In the genomic region with DNA sequence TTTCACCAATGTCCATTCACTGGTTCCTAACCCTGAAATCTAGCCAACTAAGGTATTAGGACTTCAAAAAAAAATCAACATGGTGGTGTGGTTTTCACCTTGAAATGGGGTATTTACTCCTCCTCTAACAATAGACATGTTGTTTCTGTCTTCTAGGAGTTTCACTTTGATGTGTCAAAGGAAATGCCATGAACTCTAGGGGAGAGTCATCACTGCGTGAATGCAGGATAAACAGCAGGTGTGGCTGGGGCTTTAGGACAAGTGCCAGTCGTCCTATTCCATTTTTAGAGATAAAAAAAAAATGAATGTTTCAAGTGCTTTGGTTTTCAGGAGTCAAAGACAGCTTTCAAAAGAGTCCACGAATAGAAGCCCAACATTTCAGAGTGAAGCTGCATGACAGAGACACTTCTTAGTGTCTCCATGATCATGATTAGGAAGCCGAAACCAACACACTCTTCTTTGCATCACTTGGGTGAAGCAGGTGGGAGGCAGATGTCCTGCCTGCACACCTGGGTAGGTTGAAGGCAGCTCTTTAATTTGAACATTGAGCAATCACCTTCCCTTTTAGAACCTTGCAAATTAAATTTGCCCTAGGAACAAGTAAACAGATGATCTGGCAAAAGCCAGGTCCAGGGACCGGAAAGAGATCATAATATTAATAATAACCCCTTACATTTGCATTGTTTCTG, we compare ENCODE assay signal across 9 cellular contexts.
DNase-seq lines count a peak whose midpoint lies in the region; ATAC-seq and TF ChIP-seq lines count a peak whose summit lies in the region.
"Had no signal": no experiment of that assay in that cellular context is flagged by ENCODE, and none has a peak within 500 bp of the region (broad histone marks: within the 10 kb centered on the region; RNA-seq: fewer than 3 reads in every experiment).

No MANE protein-coding gene starts in this region.

- H3K27ac ChIP-seq in mucosa of rectum (ENCODE audit: low read depth in 2 of 2, low read length in 2 of 2) (peak overlapping the region; percentile 10 to 24), left ventricle myocardium inferior (replicated peaks) (no peak overlapping the region), RWPE1 (no peak overlapping the region)
- no peak overlapping the region for H3K27ac ChIP-seq in CD4-positive, alpha-beta T cell (ENCODE audit: low read depth, low read length)
- H3K27ac ChIP-seq: 22Rv1 had no signal

- no peaks in the 10 kb centered on the region for H3K36me3 ChIP-seq in mucosa of rectum (ENCODE audit: control insufficient read depth in 2 of 2, insufficient read depth in 2 of 2, low read length in 2 of 2)
- no peaks in the 10 kb centered on the region for H3K36me3 ChIP-seq in left ventricle myocardium inferior

- H3K4me3 Mint-ChIP-seq in CD4-positive, alpha-beta T cell = no peak overlapping the region

- no peaks in the 10 kb centered on the region for H3K9me3 ChIP-seq in mucosa of rectum (ENCODE audit: control insufficient read depth in 2 of 2, low read length in 2 of 2)
- H3K9me3 ChIP-seq in left ventricle myocardium inferior (replicated peaks) = no peaks in the 10 kb centered on the region
- H3K9me3 ChIP-seq in CD4-positive, alpha-beta T cell (ENCODE audit: control insufficient read depth, low read length) = no peaks in the 10 kb centered on the region

- no peaks in the 10 kb centered on the region for H3K36me3 Mint-ChIP-seq in CD4-positive, alpha-beta T cell (ENCODE audit: low read depth)

- TF ChIP-seq CTCF in left ventricle myocardium inferior (IDR thresholded peaks at IDR 0.05; ENCODE audit: borderline replicate concordance) = no peak
- TF ChIP-seq CTCF in CD4-positive, alpha-beta T cell (IDR thresholded peaks at IDR 0.05) = no peak
- no peak for TF ChIP-seq CTCF in RWPE1 (conservative IDR thresholded peaks at IDR 0.05; ENCODE audit: low read depth)

- intact Hi-C loops in left ventricle myocardium inferior (cut with micrococcal nuclease) = no loop called here
- intact Hi-C loops in CD4-positive, alpha-beta T cell (cut with DNase I, micrococcal nuclease) = no loop called here

- DNase-seq in NCI-H187 treated with DMSO at 0.1 percent for 48 hours (lab: John Stamatoyannopoulos, UW) (peak; percentile 4), NCI-H187 (lab: John Stamatoyannopoulos, UW) (no peak), NCI-H1417 (lab: John Stamatoyannopoulos, UW) (peak; percentile 40 to 80 (median 62)), left ventricle myocardium inferior (no peak), RWPE1 (ENCODE audit: low spot score) (no peak)
- DNase-seq in CD4-positive, alpha-beta T cell = no peak

- H3K27me3 ChIP-seq in mucosa of rectum (ENCODE audit: control insufficient read depth in 2 of 2, insufficient read depth in 2 of 2, low read length in 2 of 2) (no peaks in the 10 kb centered on the region), left ventricle myocardium inferior (ENCODE audit: low read depth) (no peaks in the 10 kb centered on the region)
- H3K27me3 ChIP-seq in CD4-positive, alpha-beta T cell (ENCODE audit: control insufficient read depth, insufficient read depth, low read length) = no peaks in the 10 kb centered on the region

- no peak overlapping the region for H3K4me3 ChIP-seq in mucosa of rectum (ENCODE audit: low read length in 2 of 2)
- no peak overlapping the region for H3K4me3 ChIP-seq in left ventricle myocardium inferior

- CTCF ChIA-PET in CD4-positive, alpha-beta T cell (lab: Charles Lee) = no interaction called here
- CTCF ChIA-PET in RWPE1 (lab: Yijun Ruan, JAX) = interaction anchor here (0.8 kb wide), 1 partner anchor 1681 kb away, joined by 3 read pairs; no protein-coding TSS in a partner anchor

- no peak overlapping the region for H3K9ac ChIP-seq in mucosa of rectum (ENCODE audit: low read depth in 1 of 2, low read length in 2 of 2)

- no peaks in the 10 kb centered on the region for H3K9me3 Mint-ChIP-seq in CD4-positive, alpha-beta T cell

- POLR2A ChIA-PET in CD4-positive, alpha-beta T cell (lab: Charles Lee) = no interaction called here
- POLR2A ChIA-PET in RWPE1 (lab: Yijun Ruan, JAX; ENCODE audit: low non-redundant PET) = no interaction called here

- peaks cover 3% of the 10 kb centered on the region for H3K27me3 Mint-ChIP-seq in CD4-positive, alpha-beta T cell

- H3K4me1 Mint-ChIP-seq in CD4-positive, alpha-beta T cell (ENCODE audit: low read depth) = no peaks in the 10 kb centered on the region

- peak; percentile 88 for ATAC-seq in HG02623 (IDR thresholded peaks at IDR 0.05; ENCODE audit: unreplicated experiment)
- ATAC-seq in CD4-positive, alpha-beta T cell (ENCODE audit: poor library complexity) = no peak

- H3K4me1 ChIP-seq in mucosa of rectum (ENCODE audit: control insufficient read depth in 2 of 2, insufficient read depth in 2 of 2, low read length in 2 of 2) = peaks cover 12 to 37% of the 10 kb centered on the region in 2 donors
- no peaks in the 10 kb centered on the region for H3K4me1 ChIP-seq in left ventricle myocardium inferior

- no peak overlapping the region for H3K27ac Mint-ChIP-seq in CD4-positive, alpha-beta T cell

Comparison
In these comparisons a context has a peak if more than half of its experiments do, and no peak if none do; other contexts are left out.
1. DNase-seq: peak in NCI-H187 treated with DMSO at 0.1 percent for 48 hours (single experiment) and NCI-H1417 (3 of 3); none in NCI-H187 (0 of 2), left ventricle myocardium inferior (single experiment), CD4-positive, alpha-beta T cell (0 of 10) and RWPE1 (single experiment).
2. H3K27ac ChIP-seq: peak in mucosa of rectum (2 of 2); none in left ventricle myocardium inferior (single experiment), CD4-positive, alpha-beta T cell (single experiment) and RWPE1 (single experiment).